1 cellular context compared by ENCODE assay signal in the genomic region with DNA sequence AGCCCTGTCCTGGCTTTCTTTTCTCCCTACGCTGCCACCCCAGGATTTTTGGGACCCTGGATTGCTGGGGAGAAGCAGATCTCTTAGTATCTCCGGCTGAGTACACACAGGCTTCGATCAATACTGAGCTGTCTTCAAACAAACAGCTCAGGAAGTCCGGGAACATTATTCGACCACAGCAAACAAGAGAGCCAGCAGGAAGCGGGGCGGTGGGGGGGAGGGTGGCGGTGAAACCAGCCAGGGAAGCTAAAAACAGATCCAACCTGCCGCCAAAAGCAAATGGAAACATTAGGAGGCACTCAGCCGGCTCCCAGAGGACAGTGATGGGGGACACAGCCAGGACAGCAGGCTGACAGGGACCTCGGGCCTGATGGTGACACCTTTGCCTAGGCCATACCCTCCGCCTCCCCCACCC.
TF ChIP-seq lines count a peak whose summit lies in the region.

No MANE protein-coding gene starts in this region.

TF ChIP-seq in HepG2, 621 proteins besides CTCF, POLR2A, EP300 and RAD21 (continued from another document and continues in another):
- TF ChIP-seq, protein P1, sequence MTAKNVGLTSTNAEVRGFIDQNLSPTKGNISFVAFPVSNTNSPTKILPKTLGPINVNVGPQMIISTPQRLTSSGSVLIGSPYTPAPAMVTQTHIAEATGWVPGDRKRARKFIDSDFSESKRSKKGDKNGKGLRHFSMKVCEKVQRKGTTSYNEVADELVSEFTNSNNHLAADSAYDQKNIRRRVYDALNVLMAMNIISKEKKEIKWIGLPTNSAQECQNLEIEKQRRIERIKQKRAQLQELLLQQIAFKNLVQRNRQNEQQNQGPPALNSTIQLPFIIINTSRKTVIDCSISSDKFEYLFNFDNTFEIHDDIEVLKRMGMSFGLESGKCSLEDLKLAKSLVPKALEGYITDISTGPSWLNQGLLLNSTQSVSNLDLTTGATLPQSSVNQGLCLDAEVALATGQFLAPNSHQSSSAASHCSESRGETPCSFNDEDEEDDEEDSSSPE (CRISPR knock-in tag; IDR thresholded peaks at IDR 0.05) = peak; percentile 68
- TF ChIP-seq KDM4B (CRISPR knock-in tag; IDR thresholded peaks at IDR 0.05) (peak; percentile 62; the same call in 1 of the 2 replicates), SALL1 (CRISPR knock-in tag; IDR thresholded peaks at IDR 0.05) (peak; percentile 76), ZNF562 (CRISPR knock-in tag; IDR thresholded peaks at IDR 0.05; ENCODE audit: borderline replicate concordance) (no peak), MTA3 (CRISPR knock-in tag; IDR thresholded peaks at IDR 0.05) (no peak), TCF7 (IDR thresholded peaks at IDR 0.05; ENCODE audit: low read depth) (peak; percentile 90), GTF2F1 (IDR thresholded peaks at IDR 0.05; ENCODE audit: low read length) (no peak), FOXA3 (CRISPR knock-in tag; IDR thresholded peaks at IDR 0.05) (peak; percentile 88), ZFP41 (CRISPR knock-in tag; IDR thresholded peaks at IDR 0.05; ENCODE audit: borderline replicate concordance) (no peak), MYC (CRISPR knock-in tag; IDR thresholded peaks at IDR 0.05; ENCODE audit: borderline replicate concordance) (peak; percentile 57; the same call in 1 of the 2 replicates), SP2 (CRISPR knock-in tag; IDR thresholded peaks at IDR 0.05) (no peak), TBX3 (IDR thresholded peaks at IDR 0.05; ENCODE audit: borderline replicate concordance) (no peak), MXD4 (CRISPR knock-in tag; IDR thresholded peaks at IDR 0.05) (no peak), KDM5B (CRISPR knock-in tag; IDR thresholded peaks at IDR 0.05; ENCODE audit: borderline replicate concordance) (no peak), ZNF780A (CRISPR knock-in tag; IDR thresholded peaks at IDR 0.05) (no peak), SP5 (CRISPR knock-in tag; IDR thresholded peaks at IDR 0.05; ENCODE audit: borderline replicate concordance, low read depth) (peak; percentile 59; the same call in 1 of the 2 replicates), NCOR1 (IDR thresholded peaks at IDR 0.05; ENCODE audit: borderline replicate concordance, low read length) (peak; percentile 45; the same call in 1 of the 2 replicates), XRCC5 (optimal IDR thresholded peaks at IDR 0.05; ENCODE audit: low read length) (peak; percentile 39), ZNF598 (CRISPR knock-in tag; IDR thresholded peaks at IDR 0.05; ENCODE audit: borderline replicate concordance) (no peak), KLF16 (CRISPR knock-in tag; IDR thresholded peaks at IDR 0.05) (peak in 1 of 2 experiments; percentile 53; a peak in 1 of 4 replicates), HDAC1 (CRISPR knock-in tag; IDR thresholded peaks at IDR 0.05) (peak; percentile 77), DMAP1 (CRISPR knock-in tag; IDR thresholded peaks at IDR 0.05) (peak; percentile 41; the same call in 1 of the 2 replicates), FOSL1 (CRISPR knock-in tag; IDR thresholded peaks at IDR 0.05; ENCODE audit: borderline replicate concordance) (no peak), JARID2 (CRISPR knock-in tag; IDR thresholded peaks at IDR 0.05; ENCODE audit: insufficient replicate concordance) (no peak), FOSL2 (CRISPR knock-in tag; IDR thresholded peaks at IDR 0.05) (peak; percentile 68), NPAS2 (CRISPR knock-in tag; IDR thresholded peaks at IDR 0.05; ENCODE audit: borderline replicate concordance) (no peak), CBX1 (IDR thresholded peaks at IDR 0.05; ENCODE audit: low read depth) (no peak)
- TF ChIP-seq, protein P2, sequence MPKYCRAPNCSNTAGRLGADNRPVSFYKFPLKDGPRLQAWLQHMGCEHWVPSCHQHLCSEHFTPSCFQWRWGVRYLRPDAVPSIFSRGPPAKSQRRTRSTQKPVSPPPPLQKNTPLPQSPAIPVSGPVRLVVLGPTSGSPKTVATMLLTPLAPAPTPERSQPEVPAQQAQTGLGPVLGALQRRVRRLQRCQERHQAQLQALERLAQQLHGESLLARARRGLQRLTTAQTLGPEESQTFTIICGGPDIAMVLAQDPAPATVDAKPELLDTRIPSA (CRISPR knock-in tag; IDR thresholded peaks at IDR 0.05; ENCODE audit: borderline replicate concordance) = no peak
- TF ChIP-seq, protein P3, sequence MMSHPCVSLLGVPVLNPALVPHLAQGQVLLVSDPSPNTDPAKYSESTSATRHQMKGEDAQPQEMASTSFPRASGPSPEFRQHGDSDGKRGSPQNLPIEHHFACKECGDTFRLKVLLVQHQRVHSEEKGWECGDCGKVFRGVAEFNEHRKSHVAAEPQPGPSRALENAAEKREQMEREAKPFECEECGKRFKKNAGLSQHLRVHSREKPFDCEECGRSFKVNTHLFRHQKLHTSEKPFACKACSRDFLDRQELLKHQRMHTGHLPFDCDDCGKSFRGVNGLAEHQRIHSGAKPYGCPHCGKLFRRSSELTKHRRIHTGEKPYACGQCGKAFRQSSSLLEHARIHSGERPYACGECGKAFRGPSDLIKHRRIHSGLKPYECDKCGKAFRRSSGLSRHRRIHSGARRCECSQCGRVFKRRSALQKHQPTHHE (CRISPR knock-in tag; IDR thresholded peaks at IDR 0.05; ENCODE audit: borderline replicate concordance) = no peak; the same call in 1 of the 2 replicates
- TF ChIP-seq, protein P4, sequence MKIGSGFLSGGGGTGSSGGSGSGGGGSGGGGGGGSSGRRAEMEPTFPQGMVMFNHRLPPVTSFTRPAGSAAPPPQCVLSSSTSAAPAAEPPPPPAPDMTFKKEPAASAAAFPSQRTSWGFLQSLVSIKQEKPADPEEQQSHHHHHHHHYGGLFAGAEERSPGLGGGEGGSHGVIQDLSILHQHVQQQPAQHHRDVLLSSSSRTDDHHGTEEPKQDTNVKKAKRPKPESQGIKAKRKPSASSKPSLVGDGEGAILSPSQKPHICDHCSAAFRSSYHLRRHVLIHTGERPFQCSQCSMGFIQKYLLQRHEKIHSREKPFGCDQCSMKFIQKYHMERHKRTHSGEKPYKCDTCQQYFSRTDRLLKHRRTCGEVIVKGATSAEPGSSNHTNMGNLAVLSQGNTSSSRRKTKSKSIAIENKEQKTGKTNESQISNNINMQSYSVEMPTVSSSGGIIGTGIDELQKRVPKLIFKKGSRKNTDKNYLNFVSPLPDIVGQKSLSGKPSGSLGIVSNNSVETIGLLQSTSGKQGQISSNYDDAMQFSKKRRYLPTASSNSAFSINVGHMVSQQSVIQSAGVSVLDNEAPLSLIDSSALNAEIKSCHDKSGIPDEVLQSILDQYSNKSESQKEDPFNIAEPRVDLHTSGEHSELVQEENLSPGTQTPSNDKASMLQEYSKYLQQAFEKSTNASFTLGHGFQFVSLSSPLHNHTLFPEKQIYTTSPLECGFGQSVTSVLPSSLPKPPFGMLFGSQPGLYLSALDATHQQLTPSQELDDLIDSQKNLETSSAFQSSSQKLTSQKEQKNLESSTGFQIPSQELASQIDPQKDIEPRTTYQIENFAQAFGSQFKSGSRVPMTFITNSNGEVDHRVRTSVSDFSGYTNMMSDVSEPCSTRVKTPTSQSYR (CRISPR knock-in tag; IDR thresholded peaks at IDR 0.05; ENCODE audit: borderline replicate concordance) = peak; percentile 95
- TF ChIP-seq, protein P5, sequence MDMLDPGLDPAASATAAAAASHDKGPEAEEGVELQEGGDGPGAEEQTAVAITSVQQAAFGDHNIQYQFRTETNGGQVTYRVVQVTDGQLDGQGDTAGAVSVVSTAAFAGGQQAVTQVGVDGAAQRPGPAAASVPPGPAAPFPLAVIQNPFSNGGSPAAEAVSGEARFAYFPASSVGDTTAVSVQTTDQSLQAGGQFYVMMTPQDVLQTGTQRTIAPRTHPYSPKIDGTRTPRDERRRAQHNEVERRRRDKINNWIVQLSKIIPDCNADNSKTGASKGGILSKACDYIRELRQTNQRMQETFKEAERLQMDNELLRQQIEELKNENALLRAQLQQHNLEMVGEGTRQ (IDR thresholded peaks at IDR 0.05; ENCODE audit: low read depth, low read length) = no peak
- TF ChIP-seq, protein P5 (CRISPR knock-in tag; IDR thresholded peaks at IDR 0.05; ENCODE audit: borderline replicate concordance) = no peak
- TF ChIP-seq, protein P6, sequence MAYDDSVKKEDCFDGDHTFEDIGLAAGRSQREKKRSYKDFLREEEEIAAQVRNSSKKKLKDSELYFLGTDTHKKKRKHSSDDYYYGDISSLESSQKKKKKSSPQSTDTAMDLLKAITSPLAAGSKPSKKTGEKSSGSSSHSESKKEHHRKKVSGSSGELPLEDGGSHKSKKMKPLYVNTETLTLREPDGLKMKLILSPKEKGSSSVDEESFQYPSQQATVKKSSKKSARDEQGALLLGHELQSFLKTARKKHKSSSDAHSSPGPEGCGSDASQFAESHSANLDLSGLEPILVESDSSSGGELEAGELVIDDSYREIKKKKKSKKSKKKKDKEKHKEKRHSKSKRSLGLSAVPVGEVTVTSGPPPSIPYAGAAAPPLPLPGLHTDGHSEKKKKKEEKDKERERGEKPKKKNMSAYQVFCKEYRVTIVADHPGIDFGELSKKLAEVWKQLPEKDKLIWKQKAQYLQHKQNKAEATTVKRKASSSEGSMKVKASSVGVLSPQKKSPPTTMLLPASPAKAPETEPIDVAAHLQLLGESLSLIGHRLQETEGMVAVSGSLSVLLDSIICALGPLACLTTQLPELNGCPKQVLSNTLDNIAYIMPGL (CRISPR knock-in tag; IDR thresholded peaks at IDR 0.05; ENCODE audit: borderline replicate concordance in 1 of 2, low read depth in 1 of 2) = peak; percentile 33 to 39; a peak in 2 of 4 replicates
- TF ChIP-seq, protein P7, sequence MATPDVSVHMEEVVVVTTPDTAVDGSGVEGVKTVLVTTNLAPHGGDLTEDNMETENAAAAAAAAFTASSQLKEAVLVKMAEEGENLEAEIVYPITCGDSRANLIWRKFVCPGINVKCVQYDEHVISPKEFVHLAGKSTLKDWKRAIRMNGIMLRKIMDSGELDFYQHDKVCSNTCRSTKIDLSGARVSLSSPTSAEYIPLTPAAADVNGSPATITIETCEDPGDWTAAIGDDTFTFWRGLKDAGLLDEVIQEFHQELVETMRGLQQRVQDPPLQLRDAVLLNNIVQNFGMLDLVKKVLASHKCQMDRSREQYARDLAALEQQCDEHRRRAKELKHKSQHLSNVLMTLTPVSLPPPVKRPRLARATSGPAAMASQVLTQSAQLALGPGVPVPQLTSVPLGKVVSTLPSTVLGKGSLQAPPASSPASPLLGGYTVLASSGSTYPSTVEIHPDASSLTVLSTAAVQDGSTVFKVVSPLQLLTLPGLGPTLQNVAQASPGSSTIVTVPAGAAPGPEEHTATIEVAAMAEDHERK (CRISPR knock-in tag; IDR thresholded peaks at IDR 0.05; ENCODE audit: low read depth) = 0 out of 2 replicates have a peak, but pooled peaks have one; percentile 32
- TF ChIP-seq, protein P8, sequence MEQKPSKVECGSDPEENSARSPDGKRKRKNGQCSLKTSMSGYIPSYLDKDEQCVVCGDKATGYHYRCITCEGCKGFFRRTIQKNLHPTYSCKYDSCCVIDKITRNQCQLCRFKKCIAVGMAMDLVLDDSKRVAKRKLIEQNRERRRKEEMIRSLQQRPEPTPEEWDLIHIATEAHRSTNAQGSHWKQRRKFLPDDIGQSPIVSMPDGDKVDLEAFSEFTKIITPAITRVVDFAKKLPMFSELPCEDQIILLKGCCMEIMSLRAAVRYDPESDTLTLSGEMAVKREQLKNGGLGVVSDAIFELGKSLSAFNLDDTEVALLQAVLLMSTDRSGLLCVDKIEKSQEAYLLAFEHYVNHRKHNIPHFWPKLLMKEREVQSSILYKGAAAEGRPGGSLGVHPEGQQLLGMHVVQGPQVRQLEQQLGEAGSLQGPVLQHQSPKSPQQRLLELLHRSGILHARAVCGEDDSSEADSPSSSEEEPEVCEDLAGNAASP (CRISPR knock-in tag; IDR thresholded peaks at IDR 0.05; ENCODE audit: borderline replicate concordance) = peak; percentile 66; the same call in 1 of the 2 replicates
- TF ChIP-seq, protein P9, sequence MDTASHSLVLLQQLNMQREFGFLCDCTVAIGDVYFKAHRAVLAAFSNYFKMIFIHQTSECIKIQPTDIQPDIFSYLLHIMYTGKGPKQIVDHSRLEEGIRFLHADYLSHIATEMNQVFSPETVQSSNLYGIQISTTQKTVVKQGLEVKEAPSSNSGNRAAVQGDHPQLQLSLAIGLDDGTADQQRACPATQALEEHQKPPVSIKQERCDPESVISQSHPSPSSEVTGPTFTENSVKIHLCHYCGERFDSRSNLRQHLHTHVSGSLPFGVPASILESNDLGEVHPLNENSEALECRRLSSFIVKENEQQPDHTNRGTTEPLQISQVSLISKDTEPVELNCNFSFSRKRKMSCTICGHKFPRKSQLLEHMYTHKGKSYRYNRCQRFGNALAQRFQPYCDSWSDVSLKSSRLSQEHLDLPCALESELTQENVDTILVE (CRISPR knock-in tag; IDR thresholded peaks at IDR 0.05) = no peak
- TF ChIP-seq, protein P10, sequence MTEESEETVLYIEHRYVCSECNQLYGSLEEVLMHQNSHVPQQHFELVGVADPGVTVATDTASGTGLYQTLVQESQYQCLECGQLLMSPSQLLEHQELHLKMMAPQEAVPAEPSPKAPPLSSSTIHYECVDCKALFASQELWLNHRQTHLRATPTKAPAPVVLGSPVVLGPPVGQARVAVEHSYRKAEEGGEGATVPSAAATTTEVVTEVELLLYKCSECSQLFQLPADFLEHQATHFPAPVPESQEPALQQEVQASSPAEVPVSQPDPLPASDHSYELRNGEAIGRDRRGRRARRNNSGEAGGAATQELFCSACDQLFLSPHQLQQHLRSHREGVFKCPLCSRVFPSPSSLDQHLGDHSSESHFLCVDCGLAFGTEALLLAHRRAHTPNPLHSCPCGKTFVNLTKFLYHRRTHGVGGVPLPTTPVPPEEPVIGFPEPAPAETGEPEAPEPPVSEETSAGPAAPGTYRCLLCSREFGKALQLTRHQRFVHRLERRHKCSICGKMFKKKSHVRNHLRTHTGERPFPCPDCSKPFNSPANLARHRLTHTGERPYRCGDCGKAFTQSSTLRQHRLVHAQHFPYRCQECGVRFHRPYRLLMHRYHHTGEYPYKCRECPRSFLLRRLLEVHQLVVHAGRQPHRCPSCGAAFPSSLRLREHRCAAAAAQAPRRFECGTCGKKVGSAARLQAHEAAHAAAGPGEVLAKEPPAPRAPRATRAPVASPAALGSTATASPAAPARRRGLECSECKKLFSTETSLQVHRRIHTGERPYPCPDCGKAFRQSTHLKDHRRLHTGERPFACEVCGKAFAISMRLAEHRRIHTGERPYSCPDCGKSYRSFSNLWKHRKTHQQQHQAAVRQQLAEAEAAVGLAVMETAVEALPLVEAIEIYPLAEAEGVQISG (CRISPR knock-in tag; IDR thresholded peaks at IDR 0.05) = peak; percentile 56
- TF ChIP-seq, protein P11, sequence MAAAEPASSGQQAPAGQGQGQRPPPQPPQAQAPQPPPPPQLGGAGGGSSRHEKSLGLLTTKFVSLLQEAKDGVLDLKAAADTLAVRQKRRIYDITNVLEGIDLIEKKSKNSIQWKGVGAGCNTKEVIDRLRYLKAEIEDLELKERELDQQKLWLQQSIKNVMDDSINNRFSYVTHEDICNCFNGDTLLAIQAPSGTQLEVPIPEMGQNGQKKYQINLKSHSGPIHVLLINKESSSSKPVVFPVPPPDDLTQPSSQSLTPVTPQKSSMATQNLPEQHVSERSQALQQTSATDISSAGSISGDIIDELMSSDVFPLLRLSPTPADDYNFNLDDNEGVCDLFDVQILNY (CRISPR knock-in tag; conservative IDR thresholded peaks at IDR 0.05) = no peak
- TF ChIP-seq, protein P12, sequence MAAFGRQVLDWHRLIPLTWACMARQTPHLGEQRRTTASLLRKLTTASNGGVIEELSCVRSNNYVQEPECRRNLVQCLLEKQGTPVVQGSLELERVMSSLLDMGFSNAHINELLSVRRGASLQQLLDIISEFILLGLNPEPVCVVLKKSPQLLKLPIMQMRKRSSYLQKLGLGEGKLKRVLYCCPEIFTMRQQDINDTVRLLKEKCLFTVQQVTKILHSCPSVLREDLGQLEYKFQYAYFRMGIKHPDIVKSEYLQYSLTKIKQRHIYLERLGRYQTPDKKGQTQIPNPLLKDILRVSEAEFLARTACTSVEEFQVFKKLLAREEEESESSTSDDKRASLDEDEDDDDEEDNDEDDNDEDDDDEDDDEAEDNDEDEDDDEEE (CRISPR knock-in tag; IDR thresholded peaks at IDR 0.05) = no peak
